Comparison of ENCODE assay signal across 7 cellular contexts in genomic region chr16:89115216-89115949, GRCh38. TPM values are rescaled to one million over a fixed set of nuclear protein-coding genes. Genes with fewer than 3 reads are reported as not detected.
A peak's percentile ranks its signal among the peaks of the same experiment; 100 is the strongest.
DNase-seq lines count a peak whose midpoint lies in the region; ATAC-seq and TF ChIP-seq lines count a peak whose summit lies in the region.

No MANE protein-coding gene starts in this region.

- WGBS in transverse colon (ENCODE audit: low coverage in 1 of 2), 2 donors = 77 to 79% methylated on average over 5 to 27 of the region's 27 CpGs

- peaks cover 30% of the 10 kb centered on the region for H3K4me1 ChIP-seq in effector memory CD4-positive, alpha-beta T cell (ENCODE audit: control insufficient read depth, insufficient read depth, low read length, poor library complexity, severe bottlenecking)
- peaks cover 0 to 7% (median 0%) of the 10 kb centered on the region in 4 donors for H3K4me1 ChIP-seq in transverse colon

- no peaks in the 10 kb centered on the region for H3K27me3 ChIP-seq in effector memory CD4-positive, alpha-beta T cell (replicated peaks; ENCODE audit: control insufficient read depth, insufficient read depth, low read length, poor library complexity, severe bottlenecking)
- H3K27me3 ChIP-seq in transverse colon = no peaks in the 10 kb centered on the region

- in situ Hi-C loops in transverse colon (cut with MboI; ENCODE audit: low pct_ligation_motif_present in 1 of 4, low pct_unique_long_range_greater_than_20kb in 1 of 4, low sequenced_read_pairs in 3 of 4) = no loop called here

- intact Hi-C loops in posterior cingulate gyrus (cut with DNase I) (no loop called here), transverse colon (cut with DNase I; ENCODE audit: low total_unique reads) (no loop called here)

- DNase-seq in HT1080 (ENCODE audit: low read depth) (peak; percentile 57), posterior cingulate gyrus (peak; percentile 22 to 92 (median 58)), transverse colon (peak; percentile 85), NCI-H524 (lab: John Stamatoyannopoulos, UW) (no peak)
- peak; percentile 77 to 82 for DNase-seq in activated CD4-positive, alpha-beta T cell treated with anti-CD3 and anti-CD28 coated beads, Interleukin-2, amount 50 U/mL, for 48 hours
- DNase-seq in effector memory CD4-positive, alpha-beta T cell = peak; percentile 84 to 92 (median 87)

- H3K9me3 ChIP-seq in effector memory CD4-positive, alpha-beta T cell (ENCODE audit: control insufficient read depth, low read length) = no peaks in the 10 kb centered on the region
- H3K9me3 ChIP-seq in transverse colon = no peaks in the 10 kb centered on the region

- peak overlapping the region; percentile 81 for H3K27ac ChIP-seq in effector memory CD4-positive, alpha-beta T cell (ENCODE audit: insufficient read depth, low read length, poor library complexity, severe bottlenecking)
- H3K27ac ChIP-seq in transverse colon = peak overlapping the region; percentile 57 to 77 (median 62)

- H3K4me3 ChIP-seq in effector memory CD4-positive, alpha-beta T cell (ENCODE audit: insufficient read depth, low read depth, low read length, poor library complexity, severe bottlenecking) = peak overlapping the region; percentile 8
- H3K4me3 ChIP-seq in transverse colon = peak overlapping the region in 1 of 4 donors; percentile 9

- peak; percentile 57 for ATAC-seq in GM19467 (IDR thresholded peaks at IDR 0.05; ENCODE audit: unreplicated experiment)

- no peak for TF ChIP-seq EP300 in transverse colon (IDR thresholded peaks at IDR 0.05; ENCODE audit: low read depth)

- TF ChIP-seq POLR2A in transverse colon (IDR thresholded peaks at IDR 0.05) = no peak

- TF ChIP-seq CTCF in transverse colon (IDR thresholded peaks at IDR 0.05) = no peak

- peaks cover 47% of the 10 kb centered on the region for H3K36me3 ChIP-seq in effector memory CD4-positive, alpha-beta T cell (ENCODE audit: control insufficient read depth, insufficient read depth, low read length)
- H3K36me3 ChIP-seq in transverse colon = peaks cover 0 to 18% (median 9%) of the 10 kb centered on the region in 4 donors

RNA-seq across cellular contexts. Expression of gene ACSF3, which starts 21.7 kb away (rescaled TPM):
- total RNA-seq in HT1080 (2014; rRNA removed; shearing (Covaris generic)) = 30.5 and 31.2 TPM in 2 replicates
- polyA plus RNA-seq in HT1080 (2015; cell fraction: cytosol; rRNA removed) = 24.1 and 25.5 TPM in 2 replicates
- polyA plus RNA-seq in HT1080 (2015; cell fraction: nucleus; rRNA removed) = 33.6 TPM in 2 replicates
- total RNA-seq in transverse colon = 100 to 1,000 TPM in 1 of 4 donors, 10 to 100 TPM in 3; 54.5 to 120 (median 75.8) TPM

RNA-seq across cellular contexts. Expression of gene CDH15, which starts 56.2 kb away (rescaled TPM):
- not detected in 2 replicates for total RNA-seq in HT1080 (2014; rRNA removed; shearing (Covaris generic))
- polyA plus RNA-seq in HT1080 (2015; cell fraction: cytosol; rRNA removed) = not detected in 2 replicates
- polyA plus RNA-seq in HT1080 (2015; cell fraction: nucleus; rRNA removed) = 0.11 and 0.15 TPM in 2 replicates
- not detected for total RNA-seq in transverse colon

Comparison
In these comparisons a context has a peak if more than half of its experiments do, and no peak if none do; other contexts are left out.
1. DNase-seq: peak in HT1080 (single experiment), activated CD4-positive, alpha-beta T cell treated with anti-CD3 and anti-CD28 coated beads, Interleukin-2, amount 50 U/mL, for 48 hours (2 of 2), effector memory CD4-positive, alpha-beta T cell (3 of 3), posterior cingulate gyrus (10 of 10) and transverse colon (single experiment); none in NCI-H524 (0 of 2).